In the genomic region with DNA sequence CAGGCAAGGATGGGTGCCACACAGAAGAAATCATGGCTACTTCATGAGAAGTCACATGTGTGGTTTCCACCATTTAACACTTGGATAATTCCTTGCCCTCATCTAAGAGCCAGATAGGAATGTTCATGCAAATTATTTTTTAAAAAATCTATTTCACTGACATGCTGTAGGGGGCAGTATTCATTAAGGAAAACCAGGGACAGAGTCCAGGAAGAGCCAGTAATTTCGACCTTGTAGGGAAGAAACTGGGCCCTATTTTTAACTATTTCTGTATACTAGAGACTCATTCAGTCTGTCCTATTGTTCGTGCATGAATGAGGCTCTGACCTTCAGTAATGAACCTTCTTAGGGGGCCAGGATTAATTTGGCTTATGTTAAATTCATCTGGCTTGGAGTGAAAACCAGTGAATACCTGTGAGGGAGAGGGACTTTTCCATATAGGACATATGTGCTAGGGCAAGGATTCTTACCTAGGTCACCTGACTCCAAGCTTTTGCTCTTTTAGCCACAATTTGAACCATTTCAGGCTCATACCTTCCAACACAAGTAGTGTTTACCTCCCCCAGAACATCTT, we compare ENCODE assay signal across 9 cellular contexts.
A peak's percentile ranks its signal among the peaks of the same experiment; 100 is the strongest.
DNase-seq lines count a peak whose midpoint lies in the region; ATAC-seq and TF ChIP-seq lines count a peak whose summit lies in the region.
"Had no signal": no experiment of that assay in that cellular context is flagged by ENCODE, and none has a peak within 500 bp of the region (broad histone marks: within the 10 kb centered on the region; RNA-seq: fewer than 3 reads in every experiment).

No MANE protein-coding gene starts in this region.

- H3K79me1 ChIP-seq in mesendoderm (ENCODE audit: low read length), result no peaks in the 10 kb centered on the region

- ATAC-seq in GM21447 (IDR thresholded peaks at IDR 0.05; ENCODE audit: unreplicated experiment), result no peak

- no peak overlapping the region for H3K4me2 ChIP-seq in mesendoderm (ENCODE audit: low read length)

- H3K4me1 ChIP-seq in colonic mucosa (no peaks in the 10 kb centered on the region), mesendoderm (ENCODE audit: control insufficient read depth, low read depth, low read length) (no peaks in the 10 kb centered on the region)

- H3K23ac ChIP-seq in mesendoderm (ENCODE audit: low read length), result no peak overlapping the region

- H3K36me3 ChIP-seq in colonic mucosa (no peaks in the 10 kb centered on the region), mesendoderm (ENCODE audit: control insufficient read depth, insufficient read depth, low read length) (no peaks in the 10 kb centered on the region)

- H3K4me3 ChIP-seq in colonic mucosa, result no peak overlapping the region
- H3K4me3 ChIP-seq in mesendoderm (ENCODE audit: low read length), result no peak overlapping the region

- H3K4ac ChIP-seq in mesendoderm (ENCODE audit: low read depth, low read length), result no peak overlapping the region

- H3K79me2 ChIP-seq in mesendoderm (ENCODE audit: control insufficient read depth, insufficient read depth, low read length), result no peaks in the 10 kb centered on the region

- peak; percentile 46 for TF ChIP-seq CTCF in colonic mucosa (IDR thresholded peaks at IDR 0.05)

- H3K9me3 ChIP-seq in colonic mucosa, result no peaks in the 10 kb centered on the region

- DNase-seq in NCI-H187 treated with DMSO at 0.1 percent for 48 hours (lab: John Stamatoyannopoulos, UW) (peak; percentile 29), NCI-H187 (lab: John Stamatoyannopoulos, UW) (no peak), NCI-H2227 treated with DMSO at 0.1 percent for 48 hours (lab: John Stamatoyannopoulos, UW) (peak; percentile 78), colonic mucosa (no peak), mesendoderm (peak; percentile 63), occipital lobe (lab: John Stamatoyannopoulos, UW) (no peak), activated gamma-delta T cell (lab: John Stamatoyannopoulos, UW) (no peak)
- DNase-seq: CD4-positive, CD25-positive, alpha-beta regulatory T cell had no signal

- no peak overlapping the region for H4K8ac ChIP-seq in mesendoderm (ENCODE audit: low read depth, low read length)

- WGBS in mesendoderm (ENCODE audit: extremely low coverage, insufficient coverage, low lambda C conversion rate), result no CpG with 5 or more reads among the region's 2 CpGs

- no peak overlapping the region for H3K56ac ChIP-seq in mesendoderm (ENCODE audit: low read length)

- no peak overlapping the region for H3K9ac ChIP-seq in colonic mucosa (ENCODE audit: low read depth in 2 of 2, low read length in 2 of 2)
- no peak overlapping the region for H3K9ac ChIP-seq in mesendoderm (ENCODE audit: low read length)

- H2BK120ac ChIP-seq in mesendoderm (ENCODE audit: low read depth, low read length), result no peak overlapping the region

- intact Hi-C loops in colonic mucosa (cut with DNase I), result loop anchor here (10.0 kb wide), 1 partner anchor 841 kb away; the partner anchor contains the start of gene MRGPRX2

- no peaks in the 10 kb centered on the region for H3K27me3 ChIP-seq in colonic mucosa
- no peaks in the 10 kb centered on the region for H3K27me3 ChIP-seq in mesendoderm (ENCODE audit: insufficient read depth, low read length, poor library complexity)

- H2BK15ac ChIP-seq in mesendoderm (replicated peaks; ENCODE audit: low read depth), result no peak overlapping the region

- no peak overlapping the region for H2BK5ac ChIP-seq in mesendoderm (ENCODE audit: low read length)

- H3K27ac ChIP-seq in colonic mucosa, result no peak overlapping the region
- H3K27ac ChIP-seq in mesendoderm (ENCODE audit: low read depth, low read length), result no peak overlapping the region

- H3K18ac ChIP-seq in mesendoderm (ENCODE audit: low read length), result no peak overlapping the region

- no peak overlapping the region for H2AK5ac ChIP-seq in mesendoderm (ENCODE audit: low read length)

- H4K5ac ChIP-seq in mesendoderm (ENCODE audit: low read length), result no peak overlapping the region

Comparison
In these comparisons a context has a peak if more than half of its experiments do, and no peak if none do; other contexts are left out.
1. DNase-seq: peak in NCI-H187 treated with DMSO at 0.1 percent for 48 hours (single experiment), NCI-H2227 treated with DMSO at 0.1 percent for 48 hours (single experiment) and mesendoderm (single experiment); none in NCI-H187 (0 of 2), colonic mucosa (single experiment), occipital lobe (single experiment) and activated gamma-delta T cell (single experiment).